In the genomic region with DNA sequence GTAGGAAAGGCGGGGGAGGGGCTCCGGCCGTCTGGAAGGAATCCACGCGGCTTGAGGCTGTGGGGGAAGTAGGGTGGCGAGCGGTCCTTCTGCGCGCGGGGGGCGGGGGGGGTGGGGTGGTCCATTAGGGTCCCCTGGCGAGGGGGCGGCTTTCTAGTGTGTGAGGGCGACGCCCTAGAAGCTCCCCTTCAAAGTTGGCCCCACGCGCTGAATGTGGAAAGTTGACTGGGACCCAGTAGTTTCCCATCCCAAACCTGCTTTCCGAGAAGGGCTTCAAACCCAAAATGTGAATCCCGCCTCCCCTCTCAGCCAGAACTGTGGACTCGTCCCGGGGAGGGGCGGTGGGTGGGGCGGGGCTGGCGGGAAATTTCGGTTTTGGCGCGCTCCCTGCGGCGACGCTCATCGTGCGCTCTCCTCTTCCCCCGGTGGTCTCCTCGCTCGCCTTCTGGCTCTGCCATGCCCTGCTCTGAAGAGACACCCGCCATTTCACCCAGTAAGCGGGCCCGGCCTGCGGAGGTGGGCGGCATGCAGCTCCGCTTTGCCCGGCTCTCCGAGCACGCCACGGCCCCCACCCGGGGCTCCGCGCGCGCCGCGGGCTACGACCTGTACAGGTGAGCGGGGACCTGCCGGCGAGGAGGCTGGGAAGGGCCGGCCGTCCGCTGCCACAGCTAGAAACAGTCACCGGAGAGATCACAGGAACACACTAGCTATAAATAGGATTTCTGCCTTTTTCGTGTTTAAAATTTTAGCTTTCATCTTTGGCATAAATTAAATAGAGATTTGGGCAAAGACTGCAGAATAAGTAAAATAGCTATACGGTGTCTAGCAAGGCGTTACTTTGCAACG, we compare ENCODE assay signal across 1 cellular context.
TF ChIP-seq lines count a peak whose summit lies in the region.

No MANE protein-coding gene starts in this region.

TF ChIP-seq in K562, 482 proteins besides CTCF, POLR2A, EP300 and RAD21 (continued from another document and continues in another):
- TF ChIP-seq, protein P1, sequence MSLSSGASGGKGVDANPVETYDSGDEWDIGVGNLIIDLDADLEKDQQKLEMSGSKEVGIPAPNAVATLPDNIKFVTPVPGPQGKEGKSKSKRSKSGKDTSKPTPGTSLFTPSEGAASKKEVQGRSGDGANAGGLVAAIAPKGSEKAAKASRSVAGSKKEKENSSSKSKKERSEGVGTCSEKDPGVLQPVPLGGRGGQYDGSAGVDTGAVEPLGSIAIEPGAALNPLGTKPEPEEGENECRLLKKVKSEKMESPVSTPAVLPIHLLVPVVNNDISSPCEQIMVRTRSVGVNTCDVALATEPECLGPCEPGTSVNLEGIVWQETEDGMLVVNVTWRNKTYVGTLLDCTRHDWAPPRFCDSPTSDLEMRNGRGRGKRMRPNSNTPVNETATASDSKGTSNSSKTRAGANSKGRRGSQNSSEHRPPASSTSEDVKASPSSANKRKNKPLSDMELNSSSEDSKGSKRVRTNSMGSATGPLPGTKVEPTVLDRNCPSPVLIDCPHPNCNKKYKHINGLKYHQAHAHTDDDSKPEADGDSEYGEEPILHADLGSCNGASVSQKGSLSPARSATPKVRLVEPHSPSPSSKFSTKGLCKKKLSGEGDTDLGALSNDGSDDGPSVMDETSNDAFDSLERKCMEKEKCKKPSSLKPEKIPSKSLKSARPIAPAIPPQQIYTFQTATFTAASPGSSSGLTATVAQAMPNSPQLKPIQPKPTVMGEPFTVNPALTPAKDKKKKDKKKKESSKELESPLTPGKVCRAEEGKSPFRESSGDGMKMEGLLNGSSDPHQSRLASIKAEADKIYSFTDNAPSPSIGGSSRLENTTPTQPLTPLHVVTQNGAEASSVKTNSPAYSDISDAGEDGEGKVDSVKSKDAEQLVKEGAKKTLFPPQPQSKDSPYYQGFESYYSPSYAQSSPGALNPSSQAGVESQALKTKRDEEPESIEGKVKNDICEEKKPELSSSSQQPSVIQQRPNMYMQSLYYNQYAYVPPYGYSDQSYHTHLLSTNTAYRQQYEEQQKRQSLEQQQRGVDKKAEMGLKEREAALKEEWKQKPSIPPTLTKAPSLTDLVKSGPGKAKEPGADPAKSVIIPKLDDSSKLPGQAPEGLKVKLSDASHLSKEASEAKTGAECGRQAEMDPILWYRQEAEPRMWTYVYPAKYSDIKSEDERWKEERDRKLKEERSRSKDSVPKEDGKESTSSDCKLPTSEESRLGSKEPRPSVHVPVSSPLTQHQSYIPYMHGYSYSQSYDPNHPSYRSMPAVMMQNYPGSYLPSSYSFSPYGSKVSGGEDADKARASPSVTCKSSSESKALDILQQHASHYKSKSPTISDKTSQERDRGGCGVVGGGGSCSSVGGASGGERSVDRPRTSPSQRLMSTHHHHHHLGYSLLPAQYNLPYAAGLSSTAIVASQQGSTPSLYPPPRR (CRISPR knock-in tag; IDR thresholded peaks at IDR 0.05; ENCODE audit: borderline replicate concordance), result no peak
- TF ChIP-seq KLF13 (tag; IDR thresholded peaks at IDR 0.05; ENCODE audit: borderline replicate concordance, low read depth) (no peak), TEAD2 (tag; IDR thresholded peaks at IDR 0.05) (no peak), NKRF (IDR thresholded peaks at IDR 0.05; ENCODE audit: borderline replicate concordance) (peak; percentile 46), ARID3A (IDR thresholded peaks at IDR 0.05; ENCODE audit: borderline replicate concordance, low read depth, low read length) (no peak), CBFB (CRISPR knock-in tag; IDR thresholded peaks at IDR 0.05) (no peak), NELFE (IDR thresholded peaks at IDR 0.05; ENCODE audit: insufficient read depth, insufficient read length) (no peak), DDX20 (tag; IDR thresholded peaks at IDR 0.05; ENCODE audit: low read depth) (no peak), EHMT2 (IDR thresholded peaks at IDR 0.05) (no peak), SMAD2 (IDR thresholded peaks at IDR 0.05; ENCODE audit: low read depth, low read length) (no peak), CBX3 (IDR thresholded peaks at IDR 0.05; ENCODE audit: borderline replicate concordance in 1 of 2, low read length in 2 of 2) (no peak), MEF2D (tag; conservative IDR thresholded peaks at IDR 0.05; ENCODE audit: low read depth) (no peak), POLR2H (tag; IDR thresholded peaks at IDR 0.05; ENCODE audit: low read depth) (no peak; the same call in 1 of the 2 replicates), ZNF311 (CRISPR knock-in tag; IDR thresholded peaks at IDR 0.05) (no peak), NCOA4 (IDR thresholded peaks at IDR 0.05; ENCODE audit: partially characterized antibody) (no peak), E2F3 (CRISPR knock-in tag; IDR thresholded peaks at IDR 0.05) (peak; percentile 98), ZNF354B (CRISPR knock-in tag; IDR thresholded peaks at IDR 0.05) (no peak), E2F4 (CRISPR knock-in tag; IDR thresholded peaks at IDR 0.05; ENCODE audit: low read depth) (peak; percentile 94), NR4A1 (CRISPR knock-in tag; IDR thresholded peaks at IDR 0.05) (no peak), NR4A1 (tag; IDR thresholded peaks at IDR 0.05) (no peak), FOS (IDR thresholded peaks at IDR 0.05; ENCODE audit: extremely low read depth, insufficient read length) (no peak), POLR2AphosphoS5 (IDR thresholded peaks at IDR 0.05; ENCODE audit: control insufficient read depth, insufficient read depth, low read depth, low read length) (peak; percentile 52; the same call in 1 of the 2 replicates), ZBTB43 (CRISPR knock-in tag; IDR thresholded peaks at IDR 0.05) (no peak), CHD4 (IDR thresholded peaks at IDR 0.05; ENCODE audit: insufficient read depth, insufficient replicate concordance, low read depth, low read length, poor library complexity, severe bottlenecking) (no peak), ZNF830 (CRISPR knock-in tag; IDR thresholded peaks at IDR 0.05) (no peak), NUFIP1 (IDR thresholded peaks at IDR 0.05; ENCODE audit: partially characterized antibody) (no peak), ATF3 (IDR thresholded peaks at IDR 0.05) (0 out of 2 replicates have a peak, but pooled peaks have one; percentile 20), ATF3 (CRISPR knock-in tag; conservative IDR thresholded peaks at IDR 0.05) (no peak), C11orf30 (IDR thresholded peaks at IDR 0.05; ENCODE audit: low read depth) (no peak), THRB (CRISPR knock-in tag; conservative IDR thresholded peaks at IDR 0.05) (no peak), ATF1 (CRISPR knock-in tag; IDR thresholded peaks at IDR 0.05) (no peak), ATF1 (tag; IDR thresholded peaks at IDR 0.05) (0 out of 2 replicates have a peak, but pooled peaks have one; percentile 6), SNIP1 (IDR thresholded peaks at IDR 0.05; ENCODE audit: low read depth) (no peak)
- TF ChIP-seq, protein P2, sequence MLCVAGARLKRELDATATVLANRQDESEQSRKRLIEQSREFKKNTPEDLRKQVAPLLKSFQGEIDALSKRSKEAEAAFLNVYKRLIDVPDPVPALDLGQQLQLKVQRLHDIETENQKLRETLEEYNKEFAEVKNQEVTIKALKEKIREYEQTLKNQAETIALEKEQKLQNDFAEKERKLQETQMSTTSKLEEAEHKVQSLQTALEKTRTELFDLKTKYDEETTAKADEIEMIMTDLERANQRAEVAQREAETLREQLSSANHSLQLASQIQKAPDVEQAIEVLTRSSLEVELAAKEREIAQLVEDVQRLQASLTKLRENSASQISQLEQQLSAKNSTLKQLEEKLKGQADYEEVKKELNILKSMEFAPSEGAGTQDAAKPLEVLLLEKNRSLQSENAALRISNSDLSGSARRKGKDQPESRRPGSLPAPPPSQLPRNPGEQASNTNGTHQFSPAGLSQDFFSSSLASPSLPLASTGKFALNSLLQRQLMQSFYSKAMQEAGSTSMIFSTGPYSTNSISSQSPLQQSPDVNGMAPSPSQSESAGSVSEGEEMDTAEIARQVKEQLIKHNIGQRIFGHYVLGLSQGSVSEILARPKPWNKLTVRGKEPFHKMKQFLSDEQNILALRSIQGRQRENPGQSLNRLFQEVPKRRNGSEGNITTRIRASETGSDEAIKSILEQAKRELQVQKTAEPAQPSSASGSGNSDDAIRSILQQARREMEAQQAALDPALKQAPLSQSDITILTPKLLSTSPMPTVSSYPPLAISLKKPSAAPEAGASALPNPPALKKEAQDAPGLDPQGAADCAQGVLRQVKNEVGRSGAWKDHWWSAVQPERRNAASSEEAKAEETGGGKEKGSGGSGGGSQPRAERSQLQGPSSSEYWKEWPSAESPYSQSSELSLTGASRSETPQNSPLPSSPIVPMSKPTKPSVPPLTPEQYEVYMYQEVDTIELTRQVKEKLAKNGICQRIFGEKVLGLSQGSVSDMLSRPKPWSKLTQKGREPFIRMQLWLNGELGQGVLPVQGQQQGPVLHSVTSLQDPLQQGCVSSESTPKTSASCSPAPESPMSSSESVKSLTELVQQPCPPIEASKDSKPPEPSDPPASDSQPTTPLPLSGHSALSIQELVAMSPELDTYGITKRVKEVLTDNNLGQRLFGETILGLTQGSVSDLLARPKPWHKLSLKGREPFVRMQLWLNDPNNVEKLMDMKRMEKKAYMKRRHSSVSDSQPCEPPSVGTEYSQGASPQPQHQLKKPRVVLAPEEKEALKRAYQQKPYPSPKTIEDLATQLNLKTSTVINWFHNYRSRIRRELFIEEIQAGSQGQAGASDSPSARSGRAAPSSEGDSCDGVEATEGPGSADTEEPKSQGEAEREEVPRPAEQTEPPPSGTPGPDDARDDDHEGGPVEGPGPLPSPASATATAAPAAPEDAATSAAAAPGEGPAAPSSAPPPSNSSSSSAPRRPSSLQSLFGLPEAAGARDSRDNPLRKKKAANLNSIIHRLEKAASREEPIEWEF (CRISPR knock-in tag; IDR thresholded peaks at IDR 0.05), result no peak
- TF ChIP-seq, protein P3, sequence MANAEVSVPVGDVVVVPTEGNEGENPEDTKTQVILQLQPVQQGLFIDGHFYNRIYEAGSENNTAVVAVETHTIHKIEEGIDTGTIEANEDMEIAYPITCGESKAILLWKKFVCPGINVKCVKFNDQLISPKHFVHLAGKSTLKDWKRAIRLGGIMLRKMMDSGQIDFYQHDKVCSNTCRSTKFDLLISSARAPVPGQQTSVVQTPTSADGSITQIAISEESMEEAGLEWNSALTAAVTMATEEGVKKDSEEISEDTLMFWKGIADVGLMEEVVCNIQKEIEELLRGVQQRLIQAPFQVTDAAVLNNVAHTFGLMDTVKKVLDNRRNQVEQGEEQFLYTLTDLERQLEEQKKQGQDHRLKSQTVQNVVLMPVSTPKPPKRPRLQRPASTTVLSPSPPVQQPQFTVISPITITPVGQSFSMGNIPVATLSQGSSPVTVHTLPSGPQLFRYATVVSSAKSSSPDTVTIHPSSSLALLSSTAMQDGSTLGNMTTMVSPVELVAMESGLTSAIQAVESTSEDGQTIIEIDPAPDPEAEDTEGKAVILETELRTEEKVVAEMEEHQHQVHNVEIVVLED (CRISPR knock-in tag; IDR thresholded peaks at IDR 0.05), result no peak
